Comparison of ENCODE assay signal across 17 cellular contexts in genomic region chr6:1062786-1063545, GRCh38.
DNase-seq lines count a peak whose midpoint lies in the region; ATAC-seq and TF ChIP-seq lines count a peak whose summit lies in the region.
"Had no signal": no experiment of that assay in that cellular context is flagged by ENCODE, and none has a peak within 500 bp of the region (broad histone marks: within the 10 kb centered on the region; RNA-seq: fewer than 3 reads in every experiment).

No MANE protein-coding gene starts in this region.

- no peaks in the 10 kb centered on the region for H3K9me3 ChIP-seq in breast epithelium
- no peaks in the 10 kb centered on the region for H3K9me3 ChIP-seq in esophagus squamous epithelium
- H3K9me3 ChIP-seq: psoas muscle had no signal

- H3K36me3 ChIP-seq in breast epithelium: no peaks in the 10 kb centered on the region
- H3K36me3 ChIP-seq in esophagus squamous epithelium: no peaks in the 10 kb centered on the region

- CTCF ChIA-PET in MCF 10A (lab: Yijun Ruan, JAX): interaction anchor here (0.9 kb wide), 1 partner anchor 273 kb away, joined by 5 read pairs; no protein-coding TSS in a partner anchor

- no peak for TF ChIP-seq CTCF in MCF 10A (IDR thresholded peaks at IDR 0.05; ENCODE audit: unreplicated experiment)
- TF ChIP-seq CTCF in breast epithelium (IDR thresholded peaks at IDR 0.05): no peak
- no peak for TF ChIP-seq CTCF in NB4 (IDR thresholded peaks at IDR 0.05; ENCODE audit: low read depth, low read length)
- no peak for TF ChIP-seq CTCF in esophagus squamous epithelium (IDR thresholded peaks at IDR 0.05)

- H3K4me3 ChIP-seq in breast epithelium (no peak overlapping the region), NB4 (ENCODE audit: low read depth, low read length) (no peak overlapping the region), esophagus squamous epithelium (no peak overlapping the region)
- H3K4me3 ChIP-seq: psoas muscle had no signal

- peak; percentile 14 for DNase-seq in MCF 10A (ENCODE audit: unreplicated experiment)
- DNase-seq in breast epithelium (ENCODE audit: low spot score in 2 of 2): no peak
- DNase-seq in NB4 (ENCODE audit: low read depth): peak; percentile 14
- no peak for DNase-seq in esophagus squamous epithelium (lab: John Stamatoyannopoulos, UW)
- DNase-seq in effector memory CD8-positive, alpha-beta T cell: no peak
- DNase-seq in NCI-H2196 treated with DMSO at 0.1 percent for 48 hours (lab: John Stamatoyannopoulos, UW; ENCODE audit: unreplicated experiment): no peak
- DNase-seq in D341Med (ENCODE audit: low spot score): no peak
- no peak for DNase-seq in stimulated activated CD4-positive, alpha-beta T cell treated with anti-CD3 and anti-CD28 coated beads, Interleukin-1b, Interleukin-23, amount 100 ng/mL, for 48 hours
- DNase-seq: activated CD4-positive, CD25-positive, alpha-beta regulatory T cell; activated gamma-delta T cell; dermis blood vessel endothelial cell; KBM-7; naive thymus-derived CD4-positive, alpha-beta T cell; NCI-H1436; psoas muscle; substantia nigra; SW 1271 had no signal

- no peak for ATAC-seq in effector memory CD8-positive, alpha-beta T cell (replicated peaks)
- ATAC-seq: naive thymus-derived CD4-positive, alpha-beta T cell; psoas muscle had no signal

- no peak overlapping the region for H3K4me3 Mint-ChIP-seq in MCF 10A (ENCODE audit: unreplicated experiment)
- H3K4me3 Mint-ChIP-seq in effector memory CD8-positive, alpha-beta T cell: no peak overlapping the region
- H3K4me3 Mint-ChIP-seq: naive thymus-derived CD4-positive, alpha-beta T cell had no signal

- H3K9me3 Mint-ChIP-seq in MCF 10A (ENCODE audit: unreplicated experiment): no peaks in the 10 kb centered on the region
- no peaks in the 10 kb centered on the region for H3K9me3 Mint-ChIP-seq in effector memory CD8-positive, alpha-beta T cell

- intact Hi-C loops in MCF 10A (cut with micrococcal nuclease): no loop called here
- intact Hi-C loops in breast epithelium (cut with DNase I; ENCODE audit: low total_unique reads): no loop called here
- intact Hi-C loops in esophagus squamous epithelium (cut with DNase I): no loop called here

- H3K27ac ChIP-seq in breast epithelium (no peak overlapping the region), esophagus squamous epithelium (peak overlapping the region in 3 of 4 donors; percentile 63 to 79 (median 65))
- H3K27ac ChIP-seq: psoas muscle had no signal

- H3K27ac Mint-ChIP-seq in MCF 10A (ENCODE audit: low read depth, unreplicated experiment): no peak overlapping the region
- no peak overlapping the region for H3K27ac Mint-ChIP-seq in effector memory CD8-positive, alpha-beta T cell
- H3K27ac Mint-ChIP-seq: naive thymus-derived CD4-positive, alpha-beta T cell had no signal

- peaks cover 17% of the 10 kb centered on the region for H3K4me1 Mint-ChIP-seq in MCF 10A (ENCODE audit: insufficient read depth, unreplicated experiment)
- no peaks in the 10 kb centered on the region for H3K4me1 Mint-ChIP-seq in effector memory CD8-positive, alpha-beta T cell (ENCODE audit: low read depth in 2 of 2)

- H3K27me3 ChIP-seq in breast epithelium (no peaks in the 10 kb centered on the region), esophagus squamous epithelium (no peaks in the 10 kb centered on the region)

- H3K27me3 Mint-ChIP-seq in MCF 10A (ENCODE audit: insufficient read depth, unreplicated experiment): no peaks in the 10 kb centered on the region
- peaks cover 21 to 32% of the 10 kb centered on the region in 2 donors for H3K27me3 Mint-ChIP-seq in effector memory CD8-positive, alpha-beta T cell

- WGBS in esophagus squamous epithelium, 2 donors: 66 to 70% methylated on average over 8 of the region's 8 CpGs

- BruUV-seq in MCF 10A (replicated peaks; lab: Mats Ljungman, UMichigan): no TSS peak

- TF ChIP-seq POLR2A in breast epithelium (IDR thresholded peaks at IDR 0.05): no peak
- TF ChIP-seq POLR2A in NB4 (IDR thresholded peaks at IDR 0.05; ENCODE audit: extremely low read depth, insufficient read length): no peak
- no peak for TF ChIP-seq POLR2A in esophagus squamous epithelium (IDR thresholded peaks at IDR 0.05)

- POLR2A ChIA-PET in MCF 10A (lab: Yijun Ruan, JAX): interaction anchor here (0.6 to 3.0 kb wide), 7 partner anchors 21 to 249 kb away, joined by 3 to 11 read pairs (median 3); partner anchors contain the start of gene FOXQ1

- H3K4me1 ChIP-seq in breast epithelium (no peaks in the 10 kb centered on the region), esophagus squamous epithelium (peaks cover 0 to 27% (median 14%) of the 10 kb centered on the region in 3 donors)
- H3K4me1 ChIP-seq: psoas muscle had no signal

- H3K36me3 Mint-ChIP-seq in MCF 10A (ENCODE audit: insufficient read depth, unreplicated experiment): no peaks in the 10 kb centered on the region
- peaks cover 2% of the 10 kb centered on the region for H3K36me3 Mint-ChIP-seq in effector memory CD8-positive, alpha-beta T cell (ENCODE audit: insufficient read depth)
- H3K36me3 Mint-ChIP-seq: naive thymus-derived CD4-positive, alpha-beta T cell had no signal

Comparison
In these comparisons a context has a peak if more than half of its experiments do, and no peak if none do; other contexts are left out.
1. DNase-seq: peak in MCF 10A (single experiment) and NB4 (single experiment); none in breast epithelium (0 of 2), esophagus squamous epithelium (single experiment), effector memory CD8-positive, alpha-beta T cell (0 of 3), NCI-H2196 treated with DMSO at 0.1 percent for 48 hours (single experiment), D341Med (single experiment) and stimulated activated CD4-positive, alpha-beta T cell treated with anti-CD3 and anti-CD28 coated beads, Interleukin-1b, Interleukin-23, amount 100 ng/mL, for 48 hours (single experiment).
2. H3K27ac ChIP-seq: peak in esophagus squamous epithelium (3 of 4); none in breast epithelium (0 of 2).